30 cellular contexts compared by ENCODE assay signal in genomic region chr9:89553451-89554020, GRCh38. TPM values are rescaled to one million over a fixed set of nuclear protein-coding genes. Genes with fewer than 3 reads are reported as not detected.
DNase-seq lines count a peak whose midpoint lies in the region; ATAC-seq, FAIRE-seq and TF ChIP-seq lines count a peak whose summit lies in the region.
"Had no signal": no experiment of that assay in that cellular context is flagged by ENCODE, and none has a peak within 500 bp of the region (broad histone marks: within the 10 kb centered on the region; RNA-seq: fewer than 3 reads in every experiment).

No MANE protein-coding gene starts in this region.

- no peak for ATAC-seq in left lobe of liver
- ATAC-seq: activated naive CD4-positive, alpha-beta T cell treated with anti-CD3 and anti-CD28 coated beads, Interleukin-2, amount 50 U/mL, for 72 hours; left cardiac atrium; Panc1; pancreas had no signal

- TF ChIP-seq POLR2A in GM12892 (IDR thresholded peaks at IDR 0.05; ENCODE audit: low read depth, low read length): no peak

- DNase-seq in NCI-H1417 (lab: John Stamatoyannopoulos, UW) (peak; percentile 60 to 80 (median 66)), NCI-H1417 treated with DMSO at 0.1 percent for 48 hours (lab: John Stamatoyannopoulos, UW) (no peak), DMS79 treated with DMSO at 0.1 percent for 48 hours (lab: John Stamatoyannopoulos, UW) (peak; percentile 63), NCI-H510A treated with DMSO at 0.1 percent for 48 hours (lab: John Stamatoyannopoulos, UW) (peak; percentile 31), left lobe of liver (ENCODE audit: low spot score) (peak; percentile 40), NCI-H226 (no peak), GM12892 (ENCODE audit: insufficient read length) (no peak)
- no peak for DNase-seq in activated CD4-positive, alpha-beta T cell treated with anti-CD3 and anti-CD28 coated beads, Interleukin-2, amount 50 U/mL, for 4 hours
- DNase-seq: 8988T; activated CD4-positive, alpha-beta T cell treated with anti-CD3 and anti-CD28 coated beads for 1 hour; activated T-cell treated with anti-CD3 and anti-CD28 coated beads for 4 hours; anterior cingulate cortex; Caco-2; DND-41; GF-D8; H7; KG1; left cardiac atrium; NCI-H1436 treated with DMSO at 0.1 percent for 48 hours; NCI-H2171 treated with DMSO at 0.1 percent for 48 hours; NCI-H526 treated with DMSO at 0.1 percent for 48 hours; pancreas; SHP77; stimulated activated naive CD4-positive, alpha-beta T cell treated with Interleukin-2 at 50 U/mL for 16 hours had no signal

- FAIRE-seq in GM12892 (lab: Jason Lieb, UNC): no peak
- FAIRE-seq: bronchial epithelial cell, endothelial cell of umbilical vein, frontal cortex, GM19239, pancreas had no signal

RNA-seq across cellular contexts. Expression of gene GADD45G, which starts 51.3 kb away (rescaled TPM):
- total RNA-seq in left lobe of liver: 17.5 TPM
- polyA plus RNA-seq in GM12892 (2012; ENCODE audit: missing spikeins): 0.68 TPM

RNA-seq across cellular contexts. Expression of gene SEMA4D, which starts 55.6 kb away (rescaled TPM):
- 3.9 TPM for total RNA-seq in left lobe of liver
- 54.7 TPM for polyA plus RNA-seq in GM12892 (2012; ENCODE audit: missing spikeins)

Comparison
In these comparisons a context has a peak if more than half of its experiments do, and no peak if none do; other contexts are left out.
1. DNase-seq: peak in NCI-H1417 (3 of 3), DMS79 treated with DMSO at 0.1 percent for 48 hours (single experiment), NCI-H510A treated with DMSO at 0.1 percent for 48 hours (single experiment) and left lobe of liver (single experiment); none in NCI-H1417 treated with DMSO at 0.1 percent for 48 hours (single experiment), activated CD4-positive, alpha-beta T cell treated with anti-CD3 and anti-CD28 coated beads, Interleukin-2, amount 50 U/mL, for 4 hours (0 of 2), NCI-H226 (single experiment) and GM12892 (single experiment).